ENCODE assay signal across 36 cellular contexts in genomic region chr17:53129863-53130262, GRCh38.
"Had no signal": no experiment of that assay in that cellular context is flagged by ENCODE, and none has a peak within 500 bp of the region (broad histone marks: within the 10 kb centered on the region; RNA-seq: fewer than 3 reads in every experiment).

No MANE protein-coding gene starts in this region.

- DNase-seq: Karpas-422, Kasumi-1, KBM-7, KG1, MG63, MM.1S, MV-4-11, NCI-H1048, NCI-H1092, NCI-H1092 treated with DMSO at 0.1 percent for 48 hours, NCI-H1105, NCI-H1105 treated with DMSO at 0.1 percent for 48 hours, NCI-H1417, NCI-H1417 treated with DMSO at 0.1 percent for 48 hours, NCI-H1436, NCI-H1436 treated with DMSO at 0.1 percent for 48 hours, NCI-H146, NCI-H1694, NCI-H1694 treated with DMSO at 0.1 percent for 48 hours, NCI-H187, NCI-H187 treated with DMSO at 0.1 percent for 48 hours, NCI-H1930, NCI-H2029, NCI-H2029 treated with DMSO at 0.1 percent for 48 hours, NCI-H2081, NCI-H2081 treated with DMSO at 0.1 percent for 48 hours, NCI-H2107, NCI-H2171, NCI-H2171 treated with DMSO at 0.1 percent for 48 hours, NCI-H2227 treated with DMSO at 0.1 percent for 48 hours, NCI-H226, NCI-H345, NCI-H446, NCI-H446 treated with DMSO at 0.1 percent for 48 hours, NCI-H510A had no signal

- H3K27ac ChIP-seq: KMS-11 had no signal

- H3K4me3 ChIP-seq: MG63 had no signal

- H3K36me3 ChIP-seq: MG63 had no signal

- H3K9me3 ChIP-seq: MG63 had no signal
